1 cellular context compared by ENCODE assay signal in the genomic region with DNA sequence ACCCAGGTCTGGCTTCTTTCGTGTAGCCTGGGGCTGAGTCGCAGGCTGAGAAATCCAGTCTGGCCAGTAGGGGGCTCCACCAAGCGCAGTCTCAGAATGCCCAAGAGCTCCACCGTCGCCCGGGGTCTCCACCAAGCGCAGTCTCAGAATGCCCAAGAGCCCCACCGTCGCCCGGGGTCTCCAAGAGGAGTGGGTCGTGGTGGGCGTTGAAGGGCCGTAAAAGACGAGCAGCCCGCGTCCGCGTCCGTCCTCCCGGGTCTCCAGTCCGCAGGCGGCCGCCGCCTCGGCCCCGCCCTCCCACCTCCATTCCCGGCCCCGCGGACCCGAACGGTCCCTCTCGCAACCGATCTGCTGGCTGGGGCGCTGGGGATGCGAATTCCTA.
TF ChIP-seq lines count a peak whose summit lies in the region.

No MANE protein-coding gene starts in this region.

TF ChIP-seq in HEK293, 187 proteins besides CTCF, POLR2A, EP300 and RAD21 (continued from another document):
- TF ChIP-seq, protein P1, sequence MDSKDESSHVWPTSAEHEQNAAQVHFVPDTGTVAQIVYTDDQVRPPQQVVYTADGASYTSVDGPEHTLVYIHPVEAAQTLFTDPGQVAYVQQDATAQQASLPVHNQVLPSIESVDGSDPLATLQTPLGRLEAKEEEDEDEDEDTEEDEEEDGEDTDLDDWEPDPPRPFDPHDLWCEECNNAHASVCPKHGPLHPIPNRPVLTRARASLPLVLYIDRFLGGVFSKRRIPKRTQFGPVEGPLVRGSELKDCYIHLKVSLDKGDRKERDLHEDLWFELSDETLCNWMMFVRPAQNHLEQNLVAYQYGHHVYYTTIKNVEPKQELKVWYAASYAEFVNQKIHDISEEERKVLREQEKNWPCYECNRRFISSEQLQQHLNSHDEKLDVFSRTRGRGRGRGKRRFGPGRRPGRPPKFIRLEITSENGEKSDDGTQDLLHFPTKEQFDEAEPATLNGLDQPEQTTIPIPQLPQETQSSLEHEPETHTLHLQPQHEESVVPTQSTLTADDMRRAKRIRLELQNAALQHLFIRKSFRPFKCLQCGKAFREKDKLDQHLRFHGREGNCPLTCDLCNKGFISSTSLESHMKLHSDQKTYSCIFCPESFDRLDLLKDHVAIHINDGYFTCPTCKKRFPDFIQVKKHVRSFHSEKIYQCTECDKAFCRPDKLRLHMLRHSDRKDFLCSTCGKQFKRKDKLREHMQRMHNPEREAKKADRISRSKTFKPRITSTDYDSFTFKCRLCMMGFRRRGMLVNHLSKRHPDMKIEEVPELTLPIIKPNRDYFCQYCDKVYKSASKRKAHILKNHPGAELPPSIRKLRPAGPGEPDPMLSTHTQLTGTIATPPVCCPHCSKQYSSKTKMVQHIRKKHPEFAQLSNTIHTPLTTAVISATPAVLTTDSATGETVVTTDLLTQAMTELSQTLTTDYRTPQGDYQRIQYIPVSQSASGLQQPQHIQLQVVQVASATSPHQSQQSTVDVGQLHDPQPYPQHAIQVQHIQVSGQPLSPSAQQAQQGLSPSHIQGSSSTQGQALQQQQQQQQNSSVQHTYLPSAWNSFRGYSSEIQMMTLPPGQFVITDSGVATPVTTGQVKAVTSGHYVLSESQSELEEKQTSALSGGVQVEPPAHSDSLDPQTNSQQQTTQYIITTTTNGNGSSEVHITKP (tag by site-specific recombination; IDR thresholded peaks at IDR 0.05), result 0 out of 2 replicates have a peak, but pooled peaks have one; percentile 17
- TF ChIP-seq ZNF654 (tag by site-specific recombination; IDR thresholded peaks at IDR 0.05; ENCODE audit: low read depth), result peak; percentile 42
- TF ChIP-seq ZBTB17 (tag by site-specific recombination; IDR thresholded peaks at IDR 0.05), result no peak
- peak; percentile 38; the same call in 1 of the 2 replicates for TF ChIP-seq ZNF600 (tag by site-specific recombination; IDR thresholded peaks at IDR 0.05)
- TF ChIP-seq ZNF138 (tag by site-specific recombination; IDR thresholded peaks at IDR 0.05; ENCODE audit: borderline replicate concordance), result no peak
- TF ChIP-seq RBAK (tag by site-specific recombination; IDR thresholded peaks at IDR 0.05), result no peak
- 0 out of 2 replicates have a peak, but pooled peaks have one; percentile 13 for TF ChIP-seq ZNF660 (tag by site-specific recombination; IDR thresholded peaks at IDR 0.05)
- 0 out of 2 replicates have a peak, but pooled peaks have one; percentile 22 for TF ChIP-seq ZFP37 (tag by site-specific recombination; IDR thresholded peaks at IDR 0.05)
- TF ChIP-seq, protein P2, sequence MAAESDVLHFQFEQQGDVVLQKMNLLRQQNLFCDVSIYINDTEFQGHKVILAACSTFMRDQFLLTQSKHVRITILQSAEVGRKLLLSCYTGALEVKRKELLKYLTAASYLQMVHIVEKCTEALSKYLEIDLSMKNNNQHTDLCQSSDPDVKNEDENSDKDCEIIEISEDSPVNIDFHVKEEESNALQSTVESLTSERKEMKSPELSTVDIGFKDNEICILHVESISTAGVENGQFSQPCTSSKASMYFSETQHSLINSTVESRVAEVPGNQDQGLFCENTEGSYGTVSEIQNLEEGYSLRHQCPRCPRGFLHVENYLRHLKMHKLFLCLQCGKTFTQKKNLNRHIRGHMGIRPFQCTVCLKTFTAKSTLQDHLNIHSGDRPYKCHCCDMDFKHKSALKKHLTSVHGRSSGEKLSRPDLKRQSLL (tag by site-specific recombination; IDR thresholded peaks at IDR 0.05), result 0 out of 2 replicates have a peak, but pooled peaks have one; percentile 30
